25 cellular contexts compared by ENCODE assay signal in genomic region chr10:95419399-95419798, GRCh38.
A peak's percentile ranks its signal among the peaks of the same experiment; 100 is the strongest.
DNase-seq lines count a peak whose midpoint lies in the region; ATAC-seq and TF ChIP-seq lines count a peak whose summit lies in the region.
"Had no signal": no experiment of that assay in that cellular context is flagged by ENCODE, and none has a peak within 500 bp of the region (broad histone marks: within the 10 kb centered on the region; RNA-seq: fewer than 3 reads in every experiment).

No MANE protein-coding gene starts in this region.

- no peak overlapping the region for H3K4me3 ChIP-seq in left ventricle myocardium inferior
- no peak overlapping the region for H3K4me3 ChIP-seq in right lobe of liver
- no peak overlapping the region for H3K4me3 ChIP-seq in skeletal muscle tissue (ENCODE audit: low read length in 3 of 3)
- H3K4me3 ChIP-seq in mammary epithelial cell (replicated peaks in 1 of 3; ENCODE audit: insufficient read depth in 1 of 3, low read depth in 2 of 3, low read length in 3 of 3) = no peak overlapping the region
- H3K4me3 ChIP-seq: PC-9, upper lobe of right lung had no signal

- TF ChIP-seq CTCF in left ventricle myocardium inferior (IDR thresholded peaks at IDR 0.05; ENCODE audit: borderline replicate concordance) (no peak), right lobe of liver (IDR thresholded peaks at IDR 0.05) (no peak), GM10248 (IDR thresholded peaks at IDR 0.05; ENCODE audit: control extremely low read depth, extremely low read depth, low read depth, missing control alignments) (no peak), mammary epithelial cell (conservative IDR thresholded peaks at IDR 0.05 in 1 of 2, IDR thresholded peaks at IDR 0.05 in 1 of 2; ENCODE audit: extremely low read depth in 1 of 2, insufficient read depth in 1 of 2, low read depth in 1 of 2, low read length in 2 of 2) (no peak)

- H3K79me2 ChIP-seq in mammary epithelial cell (ENCODE audit: insufficient read depth, low read length) = no peaks in the 10 kb centered on the region

- H3K4me1 ChIP-seq in left ventricle myocardium inferior = peaks cover 82% of the 10 kb centered on the region
- no peaks in the 10 kb centered on the region for H3K4me1 ChIP-seq in right lobe of liver
- peaks cover 19 to 34% (median 21%) of the 10 kb centered on the region in 3 donors for H3K4me1 ChIP-seq in skeletal muscle tissue (ENCODE audit: control insufficient read depth in 3 of 3, insufficient read depth in 3 of 3, low read length in 3 of 3)
- H3K4me1 ChIP-seq in mammary epithelial cell (ENCODE audit: insufficient read depth, low read length) = peaks cover 8% of the 10 kb centered on the region
- H3K4me1 ChIP-seq: upper lobe of right lung had no signal

- ATAC-seq in left ventricle myocardium superior (no peak), right lobe of liver (peak in 3 of 4 donors; percentile 60 to 68 (median 61)), GM19023 (IDR thresholded peaks at IDR 0.05; ENCODE audit: unreplicated experiment) (no peak)
- ATAC-seq: activated CD4-positive, CD25-positive, alpha-beta regulatory T cell treated with anti-CD3 and anti-CD28 coated beads, Interleukin-2, amount 50 U/mL, for 24 hours; activated naive CD8-positive, alpha-beta T cell treated with anti-CD3 and anti-CD28 coated beads, Interleukin-2, amount 50 U/mL, for 24 hours; activated T-cell treated with anti-CD3 and anti-CD28 coated beads, Interleukin-2, amount 50 U/mL, for 72 hours; upper lobe of right lung had no signal

- in situ Hi-C loops in mammary epithelial cell (cut with MboI; ENCODE audit: low sequenced_read_pairs in 2 of 2) = no loop called here

- no peak overlapping the region for H2AFZ ChIP-seq in mammary epithelial cell (ENCODE audit: low read depth, low read length)
- H2AFZ ChIP-seq: PC-9 had no signal

- H3K27me3 ChIP-seq in left ventricle myocardium inferior (ENCODE audit: low read depth) = no peaks in the 10 kb centered on the region
- H3K27me3 ChIP-seq in right lobe of liver = no peaks in the 10 kb centered on the region
- H3K27me3 ChIP-seq in skeletal muscle tissue (ENCODE audit: control insufficient read depth in 3 of 3, insufficient read depth in 3 of 3, low read length in 3 of 3) = no peaks in the 10 kb centered on the region
- H3K27me3 ChIP-seq in mammary epithelial cell (ENCODE audit: insufficient read depth, low read length) = no peaks in the 10 kb centered on the region
- H3K27me3 ChIP-seq: upper lobe of right lung had no signal

- intact Hi-C loops in left ventricle myocardium inferior (cut with micrococcal nuclease) = no loop called here
- intact Hi-C loops in left ventricle myocardium superior (cut with micrococcal nuclease) = no loop called here
- intact Hi-C loops in right lobe of liver (cut with DNase I) = no loop called here
- intact Hi-C loops in mammary epithelial cell (cut with micrococcal nuclease) = no loop called here

- no peak overlapping the region for H3K4me2 ChIP-seq in mammary epithelial cell (ENCODE audit: insufficient read depth, low read depth, low read length)
- H3K4me2 ChIP-seq: PC-9 had no signal

- dilution Hi-C loops in mammary epithelial cell (cut with HindIII; ENCODE audit: low sequenced_read_pairs) = loop anchor here (5.0 kb wide), 1 partner anchor 183 kb away; no protein-coding TSS in a partner anchor

- H3K9ac ChIP-seq in skeletal muscle tissue (ENCODE audit: low read depth in 1 of 3, low read length in 3 of 3) (no peak overlapping the region), mammary epithelial cell (ENCODE audit: insufficient read depth, low read length) (no peak overlapping the region)

- H3K27ac ChIP-seq in left ventricle myocardium inferior (replicated peaks) (peak overlapping the region; percentile 97), right lobe of liver (peak overlapping the region in 2 of 3 donors; percentile 9 to 11), skeletal muscle tissue (ENCODE audit: low read depth, low read length) (peak overlapping the region; percentile 23), mammary epithelial cell (ENCODE audit: insufficient read depth, low read depth, low read length) (no peak overlapping the region)
- H3K27ac ChIP-seq: PC-9, upper lobe of right lung had no signal

- WGBS in right lobe of liver (ENCODE audit: insufficient coverage, low coverage, low lambda C conversion rate, missing lambda C conversion rate) = 63% methylated on average over 1 of the region's 3 CpGs
- 80% methylated on average over 3 of the region's 3 CpGs for WGBS in mammary epithelial cell (ENCODE audit: low coverage, missing lambda C conversion rate)

- POLR2A ChIA-PET in GM10248 (lab: Yijun Ruan, JAX) = no interaction called here

- no peaks in the 10 kb centered on the region for H4K20me1 ChIP-seq in mammary epithelial cell (ENCODE audit: insufficient read depth, low read length)

- BruUV-seq in mammary epithelial cell (replicated peaks; lab: Mats Ljungman, UMichigan) = no TSS peak

- H3K9me3 ChIP-seq in left ventricle myocardium inferior (replicated peaks) (no peaks in the 10 kb centered on the region), right lobe of liver (no peaks in the 10 kb centered on the region), skeletal muscle tissue (ENCODE audit: control insufficient read depth in 3 of 3, low read length in 3 of 3) (no peaks in the 10 kb centered on the region), mammary epithelial cell (replicated peaks; ENCODE audit: insufficient read depth, low read length) (no peaks in the 10 kb centered on the region)
- H3K9me3 ChIP-seq: upper lobe of right lung had no signal

- no peak for DNase-seq in left ventricle myocardium inferior
- DNase-seq in left ventricle myocardium superior = no peak
- DNase-seq in right lobe of liver = no peak
- no peak for DNase-seq in RKO (ENCODE audit: low spot score)
- DNase-seq in GM10248 (ENCODE audit: extremely low spot score) = no peak
- no peak for DNase-seq in mammary epithelial cell
- DNase-seq: activated CD4-positive, alpha-beta T cell treated with anti-CD3 and anti-CD28 coated beads, Interleukin-2, amount 50 U/mL, for 4 hours; activated naive CD4-positive, alpha-beta T cell; activated naive CD8-positive, alpha-beta T cell treated with anti-CD3 and anti-CD28 coated beads, Interleukin-2, amount 50 U/mL, for 24 hours; activated T-cell treated with anti-CD3 and anti-CD28 coated beads, Interleukin-2, amount 50 U/mL, for 72 hours; Calu3; CD4-positive, CD25-positive, alpha-beta regulatory T cell; DMS79 treated with DMSO at 0.1 percent for 48 hours; GF-D8; naive B cell; NCI-H1436 treated with DMSO at 0.1 percent for 48 hours; NCI-H2081 treated with DMSO at 0.1 percent for 48 hours; NCI-H2227 treated with DMSO at 0.1 percent for 48 hours; NCI-H526 treated with DMSO at 0.1 percent for 48 hours; PC-9; SHP77; upper lobe of right lung had no signal

- no peak for TF ChIP-seq POLR2A in right lobe of liver (IDR thresholded peaks at IDR 0.05)

- H3K36me3 ChIP-seq in left ventricle myocardium inferior (peaks cover 50% of the 10 kb centered on the region), right lobe of liver (peaks cover 0 to 42% (median 24%) of the 10 kb centered on the region in 4 donors), skeletal muscle tissue (ENCODE audit: control insufficient read depth in 3 of 3, insufficient read depth in 3 of 3, low read length in 3 of 3) (peaks cover 16 to 26% (median 20%) of the 10 kb centered on the region in 3 donors), mammary epithelial cell (ENCODE audit: insufficient read depth, low read length) (no peaks in the 10 kb centered on the region)

- CTCF ChIA-PET in GM10248 (lab: Yijun Ruan, JAX) (interaction anchor here (0.8 to 3.9 kb wide), 4 partner anchors 11 to 181 kb away, joined by 3 to 32 read pairs (median 4); no protein-coding TSS in a partner anchor), mammary epithelial cell (lab: Charles Lee; ENCODE audit: low non-redundant PET) (interaction anchor here (0.7 kb wide), 1 partner anchor 27 kb away, joined by 7 read pairs; no protein-coding TSS in a partner anchor)

Comparison
In these comparisons a context has a peak if more than half of its experiments do, and no peak if none do; other contexts are left out.
1. ATAC-seq: peak in right lobe of liver (3 of 4); none in left ventricle myocardium superior (single experiment) and GM19023 (single experiment).